9 cellular contexts compared by ENCODE assay signal in genomic region chr12:57517187-57517586, GRCh38.
A peak's percentile ranks its signal among the peaks of the same experiment; 100 is the strongest.
DNase-seq lines count a peak whose midpoint lies in the region; ATAC-seq and TF ChIP-seq lines count a peak whose summit lies in the region.
"Had no signal": no experiment of that assay in that cellular context is flagged by ENCODE, and none has a peak within 500 bp of the region (broad histone marks: within the 10 kb centered on the region; RNA-seq: fewer than 3 reads in every experiment).

No MANE protein-coding gene starts in this region.

- H3K36me3 Mint-ChIP-seq in activated T-cell treated with anti-CD3 and anti-CD28 coated beads, Interleukin-2, amount 50 U/mL, for 24 hours (ENCODE audit: low read depth), result peaks cover 81% of the 10 kb centered on the region

- peak overlapping the region; percentile 93 for H3K27ac ChIP-seq in SK-N-MC
- H3K27ac ChIP-seq in stomach smooth muscle (ENCODE audit: low read length), result peak overlapping the region; percentile 41

- no peaks in the 10 kb centered on the region for H3K27me3 ChIP-seq in stomach smooth muscle (ENCODE audit: control insufficient read depth in 1 of 2, insufficient read depth in 2 of 2, low read length in 2 of 2)

- peaks cover 50% of the 10 kb centered on the region for H3K4me1 Mint-ChIP-seq in activated T-cell treated with anti-CD3 and anti-CD28 coated beads, Interleukin-2, amount 50 U/mL, for 24 hours (ENCODE audit: low read depth)

- H3K27me3 Mint-ChIP-seq in activated T-cell treated with anti-CD3 and anti-CD28 coated beads, Interleukin-2, amount 50 U/mL, for 24 hours, result no peaks in the 10 kb centered on the region

- DNase-seq in activated T-cell treated with anti-CD3 and anti-CD28 coated beads, Interleukin-2, amount 50 U/mL, for 24 hours, result no peak
- DNase-seq in activated T-cell treated with anti-CD3 and anti-CD28 coated beads for 4 hours, result no peak
- no peak for DNase-seq in SK-N-MC (ENCODE audit: low read depth, low spot score)
- DNase-seq in fibroblast of mammary gland (ENCODE audit: low read depth), result peak; percentile 82
- DNase-seq in NCI-H2029 treated with DMSO at 0.1 percent for 48 hours (lab: John Stamatoyannopoulos, UW), result no peak
- DNase-seq in NCI-H187 (lab: John Stamatoyannopoulos, UW), result no peak
- DNase-seq: right cardiac atrium had no signal

- H3K9me3 ChIP-seq in SK-N-MC (ENCODE audit: low read depth, low read length) (no peaks in the 10 kb centered on the region), stomach smooth muscle (ENCODE audit: control insufficient read depth in 2 of 2, low read length in 2 of 2) (no peaks in the 10 kb centered on the region)

- H3K4me3 ChIP-seq in SK-N-MC (no peak overlapping the region), fibroblast of mammary gland (ENCODE audit: control insufficient read depth, low read depth, low read length) (no peak overlapping the region), stomach smooth muscle (ENCODE audit: low read length in 2 of 2) (no peak overlapping the region)

- H3K36me3 ChIP-seq in SK-N-MC (ENCODE audit: insufficient read depth, low read length), result peaks cover 79% of the 10 kb centered on the region
- peaks cover 40 to 45% of the 10 kb centered on the region in 2 donors for H3K36me3 ChIP-seq in stomach smooth muscle (ENCODE audit: control insufficient read depth in 2 of 2, insufficient read depth in 2 of 2, low read length in 2 of 2)

- H3K9ac ChIP-seq in SK-N-MC (ENCODE audit: insufficient read length), result no peak overlapping the region
- no peak overlapping the region for H3K9ac ChIP-seq in stomach smooth muscle (ENCODE audit: low read length in 2 of 2)

- peak overlapping the region; percentile 31 for H3K4me3 Mint-ChIP-seq in activated T-cell treated with anti-CD3 and anti-CD28 coated beads, Interleukin-2, amount 50 U/mL, for 24 hours

- H3K4me1 ChIP-seq in stomach smooth muscle (ENCODE audit: control insufficient read depth, insufficient read depth, low read length), result peaks cover 48% of the 10 kb centered on the region

- H3K9me3 Mint-ChIP-seq in activated T-cell treated with anti-CD3 and anti-CD28 coated beads, Interleukin-2, amount 50 U/mL, for 24 hours, result no peaks in the 10 kb centered on the region

- H3K27ac Mint-ChIP-seq in activated T-cell treated with anti-CD3 and anti-CD28 coated beads, Interleukin-2, amount 50 U/mL, for 24 hours, result peak overlapping the region; percentile 100

- no peak for ATAC-seq in HG03175 (IDR thresholded peaks at IDR 0.05; ENCODE audit: unreplicated experiment)
- ATAC-seq: right cardiac atrium had no signal

- no peak for TF ChIP-seq CTCF in fibroblast of mammary gland (conservative IDR thresholded peaks at IDR 0.05; ENCODE audit: control insufficient read depth, insufficient read depth, low read depth, low read length)
